Comparison of ENCODE assay signal across 11 cellular contexts in the genomic region with DNA sequence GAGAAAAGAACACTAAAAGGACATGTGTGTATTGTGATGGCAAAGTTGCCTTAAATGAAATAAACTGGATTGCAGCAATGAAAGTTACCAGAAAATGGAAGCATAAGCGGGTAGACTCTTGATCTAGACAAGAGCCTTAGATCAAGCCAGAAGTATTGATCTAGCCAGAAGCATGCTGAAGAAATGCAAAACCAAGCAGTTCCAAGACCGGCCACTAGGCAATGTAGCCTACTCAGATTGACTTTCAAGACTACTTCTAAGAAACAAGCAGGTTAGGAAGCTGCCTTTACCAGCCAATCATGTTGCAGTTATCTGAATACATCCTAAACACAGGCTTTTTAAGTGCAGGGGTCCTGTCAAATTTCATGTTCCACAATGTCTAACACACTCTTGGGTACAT. TPM values are rescaled to one million over a fixed set of nuclear protein-coding genes. Genes with fewer than 3 reads are reported as not detected.
A peak's percentile ranks its signal among the peaks of the same experiment; 100 is the strongest.
DNase-seq lines count a peak whose midpoint lies in the region; ATAC-seq and TF ChIP-seq lines count a peak whose summit lies in the region.
"Had no signal": no experiment of that assay in that cellular context is flagged by ENCODE, and none has a peak within 500 bp of the region (broad histone marks: within the 10 kb centered on the region; RNA-seq: fewer than 3 reads in every experiment).

No MANE protein-coding gene starts in this region.

- peak; percentile 31 for TF ChIP-seq CTCF in RWPE2 (IDR thresholded peaks at IDR 0.05; ENCODE audit: poor library complexity, severe bottlenecking)
- TF ChIP-seq CTCF in osteocyte (IDR thresholded peaks at IDR 0.05): peak; percentile 16

- no peaks in the 10 kb centered on the region for H3K36me3 ChIP-seq in RWPE2 (ENCODE audit: low read depth)
- H3K36me3 ChIP-seq in effector memory CD4-positive, alpha-beta T cell (ENCODE audit: control insufficient read depth, insufficient read depth, low read length): no peaks in the 10 kb centered on the region

- H3K27ac ChIP-seq in RWPE2 (ENCODE audit: poor library complexity, severe bottlenecking): no peak overlapping the region
- no peak overlapping the region for H3K27ac ChIP-seq in effector memory CD4-positive, alpha-beta T cell (ENCODE audit: insufficient read depth, low read length, poor library complexity, severe bottlenecking)

- H3K36me3 Mint-ChIP-seq in osteocyte (ENCODE audit: unreplicated experiment): no peaks in the 10 kb centered on the region

- no peaks in the 10 kb centered on the region for H3K9me3 Mint-ChIP-seq in osteocyte (ENCODE audit: unreplicated experiment)

- DNase-seq in SIG-M5 treated with dmso at 0.1 percent for 504 hours (lab: John Stamatoyannopoulos, UW; ENCODE audit: unreplicated experiment) (peak; percentile 0), SIG-M5 (lab: John Stamatoyannopoulos, UW) (no peak), RWPE2 (ENCODE audit: low spot score) (no peak), osteocyte (ENCODE audit: extremely low spot score, unreplicated experiment) (no peak), SW480 (ENCODE audit: low spot score) (no peak)
- DNase-seq in effector memory CD4-positive, alpha-beta T cell: no peak
- no peak for DNase-seq in stimulated activated CD4-positive, alpha-beta T cell treated with anti-CD3 and anti-CD28 coated beads, Interleukin-12 subunit alpha, Interleukin-12 subunit beta, amount 100 ng/mL, for 4 hours
- DNase-seq: activated T-cell treated with anti-CD3 and anti-CD28 coated beads, Interleukin-2, amount 50 U/mL, for 4 hours; KG1; SHP77 had no signal

- no peaks in the 10 kb centered on the region for H3K4me1 Mint-ChIP-seq in osteocyte (ENCODE audit: unreplicated experiment)

- no peaks in the 10 kb centered on the region for H3K27me3 Mint-ChIP-seq in osteocyte (ENCODE audit: unreplicated experiment)

- no peaks in the 10 kb centered on the region for H3K9me3 ChIP-seq in RWPE2 (ENCODE audit: severe bottlenecking)
- no peaks in the 10 kb centered on the region for H3K9me3 ChIP-seq in effector memory CD4-positive, alpha-beta T cell (ENCODE audit: control insufficient read depth, low read length)

- H3K4me3 Mint-ChIP-seq in osteocyte (ENCODE audit: unreplicated experiment): no peak overlapping the region
- H3K4me3 Mint-ChIP-seq: activated T-cell treated with anti-CD3 and anti-CD28 coated beads, Interleukin-2, amount 50 U/mL, for 4 hours had no signal

- H3K27me3 ChIP-seq in RWPE2 (ENCODE audit: insufficient read depth, poor library complexity, severe bottlenecking): no peaks in the 10 kb centered on the region
- no peaks in the 10 kb centered on the region for H3K27me3 ChIP-seq in effector memory CD4-positive, alpha-beta T cell (replicated peaks; ENCODE audit: control insufficient read depth, insufficient read depth, low read length, poor library complexity, severe bottlenecking)

- H3K4me1 ChIP-seq in RWPE2 (ENCODE audit: insufficient read depth, poor library complexity, severe bottlenecking): no peaks in the 10 kb centered on the region
- no peaks in the 10 kb centered on the region for H3K4me1 ChIP-seq in effector memory CD4-positive, alpha-beta T cell (ENCODE audit: control insufficient read depth, insufficient read depth, low read length, poor library complexity, severe bottlenecking)

- peak; percentile 58 for ATAC-seq in HG02870 (IDR thresholded peaks at IDR 0.05; ENCODE audit: unreplicated experiment)
- ATAC-seq in RWPE2 (ENCODE audit: low read depth): no peak
- ATAC-seq: activated T-cell treated with anti-CD3 and anti-CD28 coated beads, Interleukin-2, amount 50 U/mL, for 4 hours had no signal

- H3K4me3 ChIP-seq in RWPE2 (ENCODE audit: severe bottlenecking): no peak overlapping the region
- H3K4me3 ChIP-seq in effector memory CD4-positive, alpha-beta T cell (ENCODE audit: insufficient read depth, low read depth, low read length, poor library complexity, severe bottlenecking): no peak overlapping the region

- no peak overlapping the region for H3K27ac Mint-ChIP-seq in osteocyte (ENCODE audit: unreplicated experiment)

RNA-seq across cellular contexts. Expression of a gene that starts 54.6 kb away (rescaled TPM):
- total RNA-seq in osteocyte: not detected in 2 replicates
- total RNA-seq: activated T-cell treated with anti-CD3 and anti-CD28 coated beads, Interleukin-2, amount 50 U/mL, for 4 hours had no signal
